Comparison of ENCODE assay signal across 8 cellular contexts in genomic region chr16:50806099-50807062, GRCh38.
DNase-seq lines count a peak whose midpoint lies in the region; ATAC-seq and TF ChIP-seq lines count a peak whose summit lies in the region.

No MANE protein-coding gene starts in this region.

- H3K27me3 ChIP-seq in right lobe of liver = no peaks in the 10 kb centered on the region

- H3K27ac ChIP-seq in right lobe of liver = peak overlapping the region in 2 of 3 donors; percentile 57 to 69

- intact Hi-C loops in CD14-positive monocyte (cut with micrococcal nuclease) = loop anchor here in 1 of 2 donors (10.0 kb wide), 1 partner anchor 262 kb away; the partner anchor contains the start of gene NKD1
- intact Hi-C loops in right lobe of liver (cut with DNase I) = loop anchor here (5.0 to 10.0 kb wide), 3 partner anchors 132 to 592 kb away; no protein-coding TSS in a partner anchor

- peaks cover 0 to 12% (median 2%) of the 10 kb centered on the region in 4 donors for H3K4me1 ChIP-seq in right lobe of liver

- ATAC-seq in GM19395 (IDR thresholded peaks at IDR 0.05; ENCODE audit: unreplicated experiment) (peak; percentile 90), HG03521 (IDR thresholded peaks at IDR 0.05; ENCODE audit: unreplicated experiment) (peak; percentile 87), right lobe of liver (peak; percentile 93 to 96 (median 94))

- H3K4me3 Mint-ChIP-seq in CD14-positive monocyte = peak overlapping the region; percentile 74 to 80

- H3K4me3 ChIP-seq in right lobe of liver = peak overlapping the region; percentile 13 to 41 (median 40)

- peak overlapping the region in 6 of 7 donors; percentile 51 to 85 (median 82) for H3K27ac Mint-ChIP-seq in CD14-positive monocyte

- TF ChIP-seq POLR2A in right lobe of liver (IDR thresholded peaks at IDR 0.05) = no peak

- H3K9me3 Mint-ChIP-seq in CD14-positive monocyte = no peaks in the 10 kb centered on the region

- H3K36me3 ChIP-seq in right lobe of liver = no peaks in the 10 kb centered on the region

- H3K36me3 Mint-ChIP-seq in CD14-positive monocyte = peaks cover 0 to 8% of the 10 kb centered on the region in 2 donors

- DNase-seq in CD14-positive monocyte (ENCODE audit: low spot score) (peak; percentile 78), NCI-H526 treated with DMSO at 0.1 percent for 48 hours (lab: John Stamatoyannopoulos, UW) (peak; percentile 68), ecto neural progenitor cell (ENCODE audit: low spot score) (peak; percentile 87), right lobe of liver (peak; percentile 79 to 83 (median 83))
- peak; percentile 81 to 84 for DNase-seq in activated CD4-positive, alpha-beta T cell treated with anti-CD3 and anti-CD28 coated beads, Interleukin-2, amount 50 U/mL, for 4 hours
- peak; percentile 75 to 78 for DNase-seq in stimulated activated CD4-positive, alpha-beta T cell treated with anti-CD3 and anti-CD28 coated beads, Interleukin-4, amount 100 ng/mL, for 48 hours (ENCODE audit: low read depth in 2 of 2)

- peak; percentile 99 for TF ChIP-seq CTCF in CD14-positive monocyte (IDR thresholded peaks at IDR 0.05)
- peak; percentile 84 to 92 (median 91) for TF ChIP-seq CTCF in right lobe of liver (IDR thresholded peaks at IDR 0.05)

- peaks cover 0 to 5% (median 4%) of the 10 kb centered on the region in 3 donors for H3K27me3 Mint-ChIP-seq in CD14-positive monocyte (ENCODE audit: low read depth in 3 of 3)

- WGBS in right lobe of liver (ENCODE audit: insufficient coverage, low coverage, low lambda C conversion rate, missing lambda C conversion rate) = 5% methylated on average over 25 of the region's 26 CpGs

- H3K9me3 ChIP-seq in right lobe of liver = no peaks in the 10 kb centered on the region

- peaks cover 12% of the 10 kb centered on the region for H3K4me1 Mint-ChIP-seq in CD14-positive monocyte

Comparison
In these comparisons a context has a peak if more than half of its experiments do, and no peak if none do; other contexts are left out.
1. Peak in every context shown above with its lines: DNase-seq, ATAC-seq, H3K4me3 ChIP-seq and H3K27ac ChIP-seq.